In the genomic region with DNA sequence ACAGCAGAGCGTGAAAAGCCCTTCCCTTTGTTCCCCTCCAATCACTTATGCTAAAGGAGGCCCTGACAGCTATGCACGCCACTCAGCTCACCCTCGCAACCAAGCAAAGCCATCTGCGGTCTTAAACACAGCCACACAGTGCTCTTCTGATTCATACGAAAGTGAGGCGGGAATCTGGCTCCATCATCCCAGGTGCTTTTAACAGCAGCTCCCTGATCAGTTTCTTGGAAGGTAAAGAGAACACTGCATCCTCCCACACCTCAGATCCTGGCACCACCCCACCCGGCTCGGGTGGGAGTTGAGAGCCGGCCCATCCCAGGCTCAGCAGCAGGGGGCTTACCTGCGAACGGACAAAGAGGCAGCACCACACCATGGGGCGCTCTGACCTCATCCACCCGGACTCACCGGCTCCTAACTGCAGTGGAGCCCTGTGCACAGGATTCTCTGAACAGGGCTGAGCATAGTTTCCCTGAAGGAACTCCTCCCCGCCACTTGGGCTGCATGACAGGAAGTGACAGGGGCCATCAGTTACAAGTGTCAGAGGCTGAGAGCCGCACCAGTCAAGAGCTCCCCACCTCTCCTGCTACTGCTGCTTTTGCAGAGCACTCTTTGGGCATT, we compare ENCODE assay signal across 8 cellular contexts.
DNase-seq lines count a peak whose midpoint lies in the region; ATAC-seq and TF ChIP-seq lines count a peak whose summit lies in the region.

No MANE protein-coding gene starts in this region.

- H3K27me3 Mint-ChIP-seq in naive thymus-derived CD8-positive, alpha-beta T cell, result no peaks in the 10 kb centered on the region

- H3K27ac ChIP-seq in OCI-LY1 (ENCODE audit: low read depth, low read length, poor library complexity, severe bottlenecking), result peak overlapping the region; percentile 89
- peak overlapping the region in 2 of 4 donors; percentile 39 to 42 for H3K27ac ChIP-seq in tibial nerve

- H3K9ac ChIP-seq in OCI-LY1 (ENCODE audit: low read length), result peak overlapping the region; percentile 60

- peaks cover 38 to 78% (median 71%) of the 10 kb centered on the region in 4 donors for H3K4me1 Mint-ChIP-seq in naive thymus-derived CD8-positive, alpha-beta T cell

- H3K79me2 ChIP-seq in OCI-LY1 (ENCODE audit: insufficient read depth, low read length), result no peaks in the 10 kb centered on the region

- peak overlapping the region; percentile 90 for H3K4me2 ChIP-seq in OCI-LY1 (ENCODE audit: low read length)

- ATAC-seq in GM18505 (IDR thresholded peaks at IDR 0.05; ENCODE audit: unreplicated experiment) (peak; percentile 39), HG02884 (IDR thresholded peaks at IDR 0.05; ENCODE audit: unreplicated experiment) (peak; percentile 41)
- peak; percentile 90 to 93 for ATAC-seq in naive thymus-derived CD8-positive, alpha-beta T cell

- H3K27me3 ChIP-seq in OCI-LY1 (ENCODE audit: insufficient read depth, low read length) (no peaks in the 10 kb centered on the region), tibial nerve (no peaks in the 10 kb centered on the region)

- no peaks in the 10 kb centered on the region for H3K36me3 ChIP-seq in OCI-LY1 (ENCODE audit: insufficient read depth, low read length)
- no peaks in the 10 kb centered on the region for H3K36me3 ChIP-seq in tibial nerve

- H3K4me3 ChIP-seq in OCI-LY1 (ENCODE audit: low read depth, low read length, poor library complexity, severe bottlenecking) (peak overlapping the region; percentile 61), tibial nerve (peak overlapping the region in 3 of 4 donors; percentile 2 to 29 (median 11))

- H3K9me2 ChIP-seq in OCI-LY1 (ENCODE audit: low read depth, low read length), result no peaks in the 10 kb centered on the region

- peak; percentile 60 for TF ChIP-seq POLR2A in GM18505 (IDR thresholded peaks at IDR 0.05; ENCODE audit: borderline replicate concordance, extremely low read depth, insufficient read depth, insufficient read length)
- TF ChIP-seq POLR2A in tibial nerve (IDR thresholded peaks at IDR 0.05), result no peak

- H3K4me1 ChIP-seq in OCI-LY1 (ENCODE audit: insufficient read depth, low read length, severe bottlenecking), result peaks cover 50% of the 10 kb centered on the region
- H3K4me1 ChIP-seq in tibial nerve, result peaks cover 0 to 8% (median 3%) of the 10 kb centered on the region in 4 donors

- H3K36me3 Mint-ChIP-seq in naive thymus-derived CD8-positive, alpha-beta T cell, result peaks cover 0 to 3% (median 0%) of the 10 kb centered on the region in 3 donors

- WGBS in tibial nerve, 2 donors, result 69 to 79% methylated on average over 11 to 16 of the region's 16 CpGs

- H3K27ac Mint-ChIP-seq in naive thymus-derived CD8-positive, alpha-beta T cell, result peak overlapping the region; percentile 93 to 99 (median 94)

- no peak for TF ChIP-seq EP300 in tibial nerve (IDR thresholded peaks at IDR 0.05)

- H3K9me3 Mint-ChIP-seq in naive thymus-derived CD8-positive, alpha-beta T cell, result no peaks in the 10 kb centered on the region

- peak; percentile 11 for DNase-seq in activated gamma-delta T cell (lab: John Stamatoyannopoulos, UW)
- peak; percentile 40 to 84 (median 65) for DNase-seq in naive thymus-derived CD8-positive, alpha-beta T cell
- no peak for DNase-seq in tibial nerve (ENCODE audit: low spot score in 2 of 2)
- no peak for DNase-seq in HPDE6-E6E7 (ENCODE audit: extremely low spot score)
- no peak for DNase-seq in NCI-H446 (lab: John Stamatoyannopoulos, UW)

- H3F3A ChIP-seq in OCI-LY1 (ENCODE audit: insufficient read depth, low read length), result peaks cover 8% of the 10 kb centered on the region; the same call in 1 of the 2 replicates

- H3K4me3 Mint-ChIP-seq in naive thymus-derived CD8-positive, alpha-beta T cell, result peak overlapping the region; percentile 89 to 100 (median 91)

- H3K9me3 ChIP-seq in OCI-LY1 (ENCODE audit: low read length), result no peaks in the 10 kb centered on the region
- no peaks in the 10 kb centered on the region for H3K9me3 ChIP-seq in tibial nerve

- POLR2A ChIA-PET in naive thymus-derived CD8-positive, alpha-beta T cell (lab: Charles Lee), result interaction anchor here (0.6 to 5.3 kb wide), 26 partner anchors 8 to 234 kb away, joined by 3 to 69 read pairs (median 4); a partner anchor contains a TSS

- peak overlapping the region; percentile 53; the same call in 1 of the 2 replicates for H2AFZ ChIP-seq in OCI-LY1 (ENCODE audit: low read length)

- H4K20me1 ChIP-seq in OCI-LY1 (ENCODE audit: insufficient read depth, low read length), result no peaks in the 10 kb centered on the region

- TF ChIP-seq CTCF in OCI-LY1 (IDR thresholded peaks at IDR 0.05; ENCODE audit: low read length), result peak; percentile 14; the same call in 1 of the 2 replicates
- no peak for TF ChIP-seq CTCF in tibial nerve (IDR thresholded peaks at IDR 0.05)

Comparison
In these comparisons a context has a peak if more than half of its experiments do, and no peak if none do; other contexts are left out.
1. ATAC-seq: peak in every context shown above with its lines; median percentile 92 in naive thymus-derived CD8-positive, alpha-beta T cell; 41 in HG02884; 39 in GM18505.
2. DNase-seq: peak in activated gamma-delta T cell (single experiment) and naive thymus-derived CD8-positive, alpha-beta T cell (10 of 10); none in tibial nerve (0 of 2), HPDE6-E6E7 (single experiment) and NCI-H446 (0 of 2).